Comparison of ENCODE assay signal across 21 cellular contexts in the genomic region with DNA sequence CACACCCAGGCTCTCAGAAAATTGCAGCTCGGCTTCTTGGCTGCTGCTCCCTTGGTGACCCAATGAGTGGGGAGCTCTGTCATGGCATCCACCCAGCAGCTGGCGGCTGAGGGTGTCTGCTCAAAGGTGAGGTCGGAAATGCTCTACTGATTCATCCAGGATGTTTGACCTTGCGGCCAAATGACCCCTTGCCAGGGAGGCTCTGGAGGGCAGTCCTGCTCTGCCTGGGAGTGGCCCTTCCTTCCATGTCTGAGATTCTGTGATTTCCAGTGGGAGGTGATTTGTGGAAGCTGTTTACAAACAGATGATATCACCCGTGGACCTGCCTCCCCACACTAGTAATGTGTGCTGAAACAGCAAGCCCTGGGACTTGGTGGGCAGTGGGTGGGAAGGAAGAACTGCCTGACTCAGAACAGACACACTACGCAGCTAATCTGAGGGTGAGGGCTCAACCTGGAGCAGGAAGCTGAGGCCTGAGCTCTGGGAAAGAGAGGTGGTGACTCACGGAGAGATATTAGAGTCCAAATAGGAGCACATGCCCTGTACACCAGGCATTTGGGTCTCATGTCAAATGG. TPM values are rescaled to one million over a fixed set of nuclear protein-coding genes. Genes with fewer than 3 reads are reported as not detected.
DNase-seq lines count a peak whose midpoint lies in the region; ATAC-seq and TF ChIP-seq lines count a peak whose summit lies in the region.
"Had no signal": no experiment of that assay in that cellular context is flagged by ENCODE, and none has a peak within 500 bp of the region (broad histone marks: within the 10 kb centered on the region; RNA-seq: fewer than 3 reads in every experiment).

No MANE protein-coding gene starts in this region.

- H3K4me2 ChIP-seq in GM23248 (ENCODE audit: unreplicated experiment), result peak overlapping the region; percentile 55

- H3K9ac ChIP-seq in GM23248, result no peak overlapping the region
- H3K9ac ChIP-seq: parathyroid adenoma had no signal

- H3K4me3 ChIP-seq in GM23248, result no peak overlapping the region
- no peak overlapping the region for H3K4me3 ChIP-seq in MG63
- no peak overlapping the region for H3K4me3 ChIP-seq in epithelial cell of esophagus (ENCODE audit: low read length)
- H3K4me3 ChIP-seq in mucosa of descending colon, result no peak overlapping the region
- no peak overlapping the region for H3K4me3 ChIP-seq in upper lobe of right lung
- H3K4me3 ChIP-seq: testis had no signal

- H3K9me2 ChIP-seq in GM23248 (ENCODE audit: insufficient read depth), result no peaks in the 10 kb centered on the region

- peak overlapping the region; percentile 49 for H3K27ac ChIP-seq in GM23248
- no peak overlapping the region for H3K27ac ChIP-seq in upper lobe of right lung
- H3K27ac ChIP-seq: HL-60, parathyroid adenoma, testis had no signal

- H3K27me3 ChIP-seq in GM23248 (replicated peaks; ENCODE audit: insufficient read depth) (peaks cover 6% of the 10 kb centered on the region; the same call in 1 of the 2 replicates), MG63 (peaks cover 2% of the 10 kb centered on the region; the same call in 1 of the 2 replicates), upper lobe of right lung (peaks cover 31% of the 10 kb centered on the region)
- H3K27me3 ChIP-seq: testis had no signal

- WGBS in GM23248 (ENCODE audit: low coverage in 1 of 2, low lambda C conversion rate in 2 of 2, missing lambda C conversion rate in 2 of 2), 2 experiments, result 9 to 11% methylated on average over 7 of the region's 7 CpGs

- intact Hi-C loops in mucosa of descending colon (cut with DNase I, micrococcal nuclease), result no loop called here
- intact Hi-C loops in upper lobe of right lung (cut with DNase I), result no loop called here

- H3K36me3 ChIP-seq in GM23248 (ENCODE audit: low read depth), result no peaks in the 10 kb centered on the region
- H3K36me3 ChIP-seq in MG63, result no peaks in the 10 kb centered on the region
- H3K36me3 ChIP-seq in mucosa of descending colon (ENCODE audit: low read depth), result no peaks in the 10 kb centered on the region
- H3K36me3 ChIP-seq in upper lobe of right lung, result no peaks in the 10 kb centered on the region

- TF ChIP-seq CTCF in epithelial cell of esophagus (IDR thresholded peaks at IDR 0.05; ENCODE audit: insufficient read depth, low read depth, low read length, missing control alignments) (no peak), mucosa of descending colon (IDR thresholded peaks at IDR 0.05) (no peak), upper lobe of right lung (IDR thresholded peaks at IDR 0.05) (no peak)

- in situ Hi-C loops in GM23248 (cut with MboI), result no loop called here

- peaks cover 19% of the 10 kb centered on the region for H3F3A ChIP-seq in GM23248 (ENCODE audit: insufficient read depth)

- no peaks in the 10 kb centered on the region for H4K20me1 ChIP-seq in GM23248 (ENCODE audit: insufficient read depth)

- DNase-seq in GM23248, result peak; percentile 89
- DNase-seq in MG63, result peak; percentile 93
- peak; percentile 91 for DNase-seq in epithelial cell of esophagus (ENCODE audit: low read depth)
- no peak for DNase-seq in mucosa of descending colon
- no peak for DNase-seq in upper lobe of right lung
- DNase-seq in GF-D8 (lab: John Stamatoyannopoulos, UW), result no peak
- DNase-seq: activated CD4-positive, CD25-positive, alpha-beta regulatory T cell; activated naive CD8-positive, alpha-beta T cell treated with anti-CD3 and anti-CD28 coated beads, Interleukin-2, amount 50 U/mL, for 24 hours; Caco-2; foreskin fibroblast; naive thymus-derived CD4-positive, alpha-beta T cell; NCI-H1417 treated with DMSO at 0.1 percent for 48 hours; T-helper 17 cell; testis had no signal

- peak; percentile 44 for ATAC-seq in mucosa of descending colon
- no peak for ATAC-seq in HG02763 (IDR thresholded peaks at IDR 0.05; ENCODE audit: unreplicated experiment)
- ATAC-seq in upper lobe of right lung, result no peak
- ATAC-seq in GM21360 (IDR thresholded peaks at IDR 0.05; ENCODE audit: unreplicated experiment), result no peak
- ATAC-seq: activated naive CD8-positive, alpha-beta T cell treated with anti-CD3 and anti-CD28 coated beads, Interleukin-2, amount 50 U/mL, for 24 hours; naive thymus-derived CD4-positive, alpha-beta T cell; T-helper 17 cell had no signal

- H3K4me1 ChIP-seq in GM23248 (ENCODE audit: insufficient read depth), result peaks cover 21% of the 10 kb centered on the region
- H3K4me1 ChIP-seq in mucosa of descending colon (ENCODE audit: low read depth), result peaks cover 5% of the 10 kb centered on the region
- H3K4me1 ChIP-seq in upper lobe of right lung, result no peaks in the 10 kb centered on the region
- H3K4me1 ChIP-seq: parathyroid adenoma had no signal

- H2AFZ ChIP-seq in GM23248, result peak overlapping the region; percentile 67
- H2AFZ ChIP-seq: parathyroid adenoma had no signal

- H3K9me3 ChIP-seq in GM23248 (ENCODE audit: low read depth) (no peaks in the 10 kb centered on the region), MG63 (no peaks in the 10 kb centered on the region), mucosa of descending colon (no peaks in the 10 kb centered on the region), upper lobe of right lung (no peaks in the 10 kb centered on the region)
- H3K9me3 ChIP-seq: Caco-2, testis had no signal

- H3K79me2 ChIP-seq in GM23248 (ENCODE audit: insufficient read depth), result no peaks in the 10 kb centered on the region
- H3K79me2 ChIP-seq: parathyroid adenoma had no signal

RNA-seq across cellular contexts. Expression of gene CRCT1, which starts 3.0 kb away (rescaled TPM):
- not detected in 2 replicates for total RNA-seq in GM23248 (2014; rRNA removed; shearing (Covaris generic))
- polyA plus RNA-seq in GM23248 (2016; fragmentation: Nextera tagmentation; extraction: Ambion mirVana), result not detected in 2 replicates
- not detected in 2 replicates for total RNA-seq in MG63 (2014; rRNA removed; shearing (Covaris generic); ENCODE audit: low replicate concordance)
- not detected for total RNA-seq in mucosa of descending colon
- not detected for total RNA-seq in upper lobe of right lung
- total RNA-seq: activated CD8-positive, alpha-beta memory T cell treated with anti-CD3 and anti-CD28 coated beads for 36 hours; Caco-2; cardiac septum; liver; naive thymus-derived CD4-positive, alpha-beta T cell; T-helper 17 cell; testis had no signal
- polyA plus RNA-seq: liver; naive thymus-derived CD4-positive, alpha-beta T cell had no signal

RNA-seq across cellular contexts. Expression of gene LCE5A, which starts 6.7 kb away (rescaled TPM):
- not detected in 2 replicates for total RNA-seq in GM23248 (2014; rRNA removed; shearing (Covaris generic))
- not detected in 2 replicates for polyA plus RNA-seq in GM23248 (2016; fragmentation: Nextera tagmentation; extraction: Ambion mirVana)
- not detected in 2 replicates for total RNA-seq in MG63 (2014; rRNA removed; shearing (Covaris generic); ENCODE audit: low replicate concordance)
- total RNA-seq in mucosa of descending colon, result not detected
- total RNA-seq in upper lobe of right lung, result not detected
- total RNA-seq: activated CD8-positive, alpha-beta memory T cell treated with anti-CD3 and anti-CD28 coated beads for 36 hours; Caco-2; cardiac septum; liver; naive thymus-derived CD4-positive, alpha-beta T cell; T-helper 17 cell had no signal
- polyA plus RNA-seq: liver; naive thymus-derived CD4-positive, alpha-beta T cell had no signal

RNA-seq across cellular contexts. Expression of gene LCE3E, which starts 49.3 kb away (rescaled TPM):
- total RNA-seq in GM23248 (2014; rRNA removed; shearing (Covaris generic)), result not detected in 2 replicates
- not detected in 2 replicates for polyA plus RNA-seq in GM23248 (2016; fragmentation: Nextera tagmentation; extraction: Ambion mirVana)
- not detected in 2 replicates for total RNA-seq in MG63 (2014; rRNA removed; shearing (Covaris generic); ENCODE audit: low replicate concordance)
- total RNA-seq in mucosa of descending colon (not detected), upper lobe of right lung (not detected)
- total RNA-seq: activated CD8-positive, alpha-beta memory T cell treated with anti-CD3 and anti-CD28 coated beads for 36 hours; Caco-2; cardiac septum; liver; naive thymus-derived CD4-positive, alpha-beta T cell; T-helper 17 cell; testis had no signal
- polyA plus RNA-seq: liver; naive thymus-derived CD4-positive, alpha-beta T cell had no signal

Comparison
In these comparisons a context has a peak if more than half of its experiments do, and no peak if none do; other contexts are left out.
1. DNase-seq: peak in GM23248 (single experiment), MG63 (single experiment) and epithelial cell of esophagus (single experiment); none in mucosa of descending colon (0 of 3), upper lobe of right lung (single experiment) and GF-D8 (single experiment).